In the genomic region with DNA sequence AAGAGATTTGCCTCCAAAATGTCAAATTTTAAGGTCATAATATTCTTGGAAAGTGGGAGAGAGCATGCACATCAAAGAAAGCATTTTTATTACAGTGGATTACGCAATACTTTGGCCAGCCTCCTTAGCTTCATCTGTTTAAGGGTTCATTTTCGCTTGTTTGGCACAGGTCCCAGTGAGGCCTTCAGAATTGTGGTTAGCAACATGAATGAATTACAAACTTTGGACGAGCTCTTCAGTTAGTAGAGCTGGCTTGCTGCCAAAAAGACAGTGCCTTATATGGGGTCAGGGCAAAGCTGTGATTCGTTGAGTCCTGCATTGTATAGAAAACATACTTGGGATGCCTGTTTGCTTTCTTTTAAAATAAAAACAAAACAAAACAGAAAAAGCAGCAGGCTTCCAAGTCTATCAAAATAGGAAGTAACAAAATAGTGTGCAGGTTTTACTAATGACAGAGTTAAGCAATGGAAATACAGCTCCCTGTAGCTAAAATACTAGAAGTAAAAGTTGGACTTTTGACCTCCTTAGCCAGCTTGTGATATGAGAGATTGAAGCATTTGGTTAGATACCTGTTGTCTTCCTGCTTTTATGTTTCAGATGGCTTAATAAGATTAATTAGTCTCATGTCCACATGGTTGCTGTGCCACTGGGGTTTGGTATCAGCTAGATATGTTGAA, we compare ENCODE assay signal across 8 cellular contexts.
DNase-seq lines count a peak whose midpoint lies in the region; ATAC-seq and TF ChIP-seq lines count a peak whose summit lies in the region.

No MANE protein-coding gene starts in this region.

- no peak for TF ChIP-seq CTCF in fibroblast of the aortic adventitia (IDR thresholded peaks at IDR 0.05; ENCODE audit: insufficient read depth, low read length)

- no peak overlapping the region for H3K4me3 ChIP-seq in fibroblast of the aortic adventitia (ENCODE audit: low read depth, low read length)

- ATAC-seq in GM19397 (IDR thresholded peaks at IDR 0.05; ENCODE audit: unreplicated experiment) (peak; percentile 98), HG03521 (IDR thresholded peaks at IDR 0.05; ENCODE audit: unreplicated experiment) (peak; percentile 86), GM21526 (IDR thresholded peaks at IDR 0.05; ENCODE audit: low FRiP score, unreplicated experiment) (no peak)

- peak; percentile 63 for DNase-seq in D341Med (ENCODE audit: low spot score)
- peak; percentile 96 for DNase-seq in NCI-H446 treated with DMSO at 0.1 percent for 48 hours (lab: John Stamatoyannopoulos, UW)
- DNase-seq in activated CD4-positive, alpha-beta T cell treated with anti-CD3 and anti-CD28 coated beads, Interleukin-2, amount 50 U/mL, for 48 hours = peak; percentile 23 to 40
- peak; percentile 100 for DNase-seq in fibroblast of the aortic adventitia (ENCODE audit: low read depth)
- peak in 51 of 56 donors; percentile 8 to 92 (median 66) for DNase-seq in nucleus accumbens (lab: John Stamatoyannopoulos, UW)

Comparison
In these comparisons a context has a peak if more than half of its experiments do, and no peak if none do; other contexts are left out.
1. DNase-seq: peak in every context shown above with its lines; median percentile 100 in fibroblast of the aortic adventitia; 96 in NCI-H446 treated with DMSO at 0.1 percent for 48 hours; 66 in nucleus accumbens; 63 in D341Med; 32 in activated CD4-positive, alpha-beta T cell treated with anti-CD3 and anti-CD28 coated beads, Interleukin-2, amount 50 U/mL, for 48 hours.